ENCODE assay signal across 16 cellular contexts in the genomic region with DNA sequence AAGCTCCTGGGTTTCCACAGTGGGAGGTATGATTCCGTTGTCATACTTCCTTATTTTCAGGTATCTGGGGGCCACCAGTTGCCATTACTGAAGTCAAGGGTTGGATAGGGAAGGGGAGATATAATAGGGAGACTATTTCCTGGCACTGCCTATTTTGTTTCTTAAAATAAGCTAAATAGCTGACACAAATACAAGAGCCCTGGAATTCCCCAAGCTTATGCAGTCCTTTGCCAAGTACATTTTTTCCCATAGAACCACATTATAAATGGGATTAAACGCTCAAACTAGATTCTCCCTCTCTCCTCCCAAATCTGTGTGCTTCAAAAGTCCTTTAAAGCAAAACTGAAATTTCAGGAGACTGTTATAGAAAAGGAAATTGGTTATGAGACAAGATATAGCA.
DNase-seq lines count a peak whose midpoint lies in the region; ATAC-seq and TF ChIP-seq lines count a peak whose summit lies in the region.
"Had no signal": no experiment of that assay in that cellular context is flagged by ENCODE, and none has a peak within 500 bp of the region (broad histone marks: within the 10 kb centered on the region; RNA-seq: fewer than 3 reads in every experiment).

No MANE protein-coding gene starts in this region.

- no peak for ATAC-seq in HG03571 (IDR thresholded peaks at IDR 0.05; ENCODE audit: unreplicated experiment)

- H3K36me3 Mint-ChIP-seq in Caco-2 (ENCODE audit: insufficient read depth, unreplicated experiment): peaks cover 39% of the 10 kb centered on the region

- intact Hi-C loops in Caco-2 (cut with micrococcal nuclease; ENCODE audit: unreplicated experiment): no loop called here

- no peaks in the 10 kb centered on the region for H3K9me3 ChIP-seq in Caco-2
- no peaks in the 10 kb centered on the region for H3K9me3 ChIP-seq in SJCRH30 (replicated peaks)

- no peaks in the 10 kb centered on the region for H3K4me1 Mint-ChIP-seq in Caco-2 (ENCODE audit: low read depth, unreplicated experiment)
- H3K4me1 Mint-ChIP-seq: IgD-negative memory B cell had no signal

- H3K9me3 Mint-ChIP-seq in Caco-2 (ENCODE audit: unreplicated experiment): no peaks in the 10 kb centered on the region

- in situ Hi-C loops in astrocyte of the spinal cord (cut with HindIII; ENCODE audit: low sequenced_read_pairs): no loop called here

- H3K4me1 ChIP-seq in Caco-2: no peaks in the 10 kb centered on the region
- H3K4me1 ChIP-seq in SJCRH30: no peaks in the 10 kb centered on the region

- TF ChIP-seq CTCF in astrocyte of the spinal cord (IDR thresholded peaks at IDR 0.05; ENCODE audit: low read depth, low read length): no peak
- no peak for TF ChIP-seq CTCF in retinal pigment epithelial cell (conservative IDR thresholded peaks at IDR 0.05; ENCODE audit: low read depth, low read length)
- TF ChIP-seq CTCF in Caco-2 (IDR thresholded peaks at IDR 0.05; ENCODE audit: insufficient read depth in 1 of 2, low read depth in 1 of 2, low read length in 1 of 2, severe bottlenecking in 1 of 2, unreplicated experiment in 1 of 2): no peak

- H3K27ac Mint-ChIP-seq in Caco-2 (ENCODE audit: unreplicated experiment): no peak overlapping the region
- H3K27ac Mint-ChIP-seq: IgD-negative memory B cell had no signal

- no peaks in the 10 kb centered on the region for H3K27me3 Mint-ChIP-seq in Caco-2 (ENCODE audit: insufficient read depth, unreplicated experiment)
- H3K27me3 Mint-ChIP-seq: IgD-negative memory B cell had no signal

- H3K4me3 ChIP-seq in astrocyte of the spinal cord (ENCODE audit: low read depth, low read length): no peak overlapping the region
- H3K4me3 ChIP-seq in retinal pigment epithelial cell (ENCODE audit: low read length): no peak overlapping the region
- no peak overlapping the region for H3K4me3 ChIP-seq in Caco-2 (ENCODE audit: low read depth, low read length)
- no peak overlapping the region for H3K4me3 ChIP-seq in SJCRH30

- H3K27ac ChIP-seq in SJCRH30: no peak overlapping the region

- CTCF ChIA-PET in Caco-2 (lab: Charles Lee): interaction anchor here (0.6 kb wide), 1 partner anchor 557 kb away, joined by 6 read pairs; no protein-coding TSS in a partner anchor

- DNase-seq in EH (ENCODE audit: low read depth) (peak; percentile 47), astrocyte of the spinal cord (ENCODE audit: low read depth, low spot score) (peak; percentile 29), fibroblast of peridontal ligament (ENCODE audit: extremely low read depth) (peak; percentile 37), retinal pigment epithelial cell (ENCODE audit: low read depth) (peak; percentile 15), Caco-2 (no peak), SJCRH30 (no peak)
- DNase-seq in stimulated activated naive CD4-positive, alpha-beta T cell (lab: John Stamatoyannopoulos, UW): no peak
- DNase-seq: AML-193; COR-L47; NCI-H187; NCI-H446 treated with DMSO at 0.1 percent for 48 hours; NK-92 treated with Interleukin-12 subunit alpha and Interleukin-12 subunit beta, amount 100 ng/mL, for 24 hours; RPMI8226; SIG-M5 had no signal

- H3K27me3 ChIP-seq in Caco-2 (replicated peaks; ENCODE audit: control insufficient read depth, insufficient read depth, low read length): no peaks in the 10 kb centered on the region
- H3K27me3 ChIP-seq in SJCRH30: no peaks in the 10 kb centered on the region

- BruUV-seq in Caco-2 (replicated peaks; lab: Mats Ljungman, UMichigan): no TSS peak

- no peak overlapping the region for H3K4me3 Mint-ChIP-seq in Caco-2 (ENCODE audit: unreplicated experiment)
- H3K4me3 Mint-ChIP-seq: IgD-negative memory B cell had no signal

- POLR2A ChIA-PET in Caco-2 (lab: Charles Lee): no interaction called here

- H3K36me3 ChIP-seq in Caco-2 (ENCODE audit: control insufficient read depth, insufficient read depth, low read length): no peaks in the 10 kb centered on the region; the same call in 1 of the 2 replicates
- peaks cover 7% of the 10 kb centered on the region; the same call in 1 of the 2 replicates for H3K36me3 ChIP-seq in SJCRH30

Comparison
In these comparisons a context has a peak if more than half of its experiments do, and no peak if none do; other contexts are left out.
1. DNase-seq: peak in EH (single experiment), astrocyte of the spinal cord (single experiment), fibroblast of peridontal ligament (single experiment) and retinal pigment epithelial cell (single experiment); none in stimulated activated naive CD4-positive, alpha-beta T cell (0 of 6), Caco-2 (0 of 2) and SJCRH30 (0 of 2).